ENCODE assay signal across 8 cellular contexts in the genomic region with DNA sequence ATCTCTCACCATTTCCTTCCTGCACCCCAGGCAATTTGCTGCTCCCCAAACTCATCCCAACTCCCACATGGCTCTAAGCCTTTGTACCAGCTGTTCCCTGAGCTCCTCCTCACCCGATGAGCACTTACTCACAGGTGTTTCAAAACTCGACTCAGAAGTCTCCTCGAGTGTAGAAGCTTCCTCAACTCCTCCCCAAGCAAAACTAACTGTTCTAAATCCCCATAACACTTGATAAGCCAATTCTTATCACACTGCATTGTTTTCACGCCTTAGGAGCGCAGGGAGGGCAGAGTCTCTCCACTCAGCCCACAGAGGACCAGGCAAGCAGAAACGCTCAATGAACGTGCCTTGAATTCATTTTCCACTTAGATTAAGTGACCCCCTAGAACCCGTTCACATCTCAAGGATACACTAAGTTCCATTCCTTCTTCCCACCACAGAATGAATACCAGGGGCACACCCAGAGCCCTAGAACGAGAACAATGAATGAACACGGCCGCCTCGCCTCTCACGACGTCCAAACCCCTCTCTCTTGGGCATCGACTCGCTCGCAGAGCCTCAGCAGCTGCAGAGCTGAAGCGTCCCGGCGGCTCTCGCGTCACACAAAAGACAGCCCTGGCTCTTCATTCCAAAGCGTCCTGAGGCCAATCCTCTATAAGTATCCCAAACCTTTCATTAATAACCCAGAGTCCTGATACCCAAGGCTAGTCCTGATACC. TPM values are rescaled to one million over a fixed set of nuclear protein-coding genes. Genes with fewer than 3 reads are reported as not detected.
DNase-seq lines count a peak whose midpoint lies in the region; ATAC-seq and TF ChIP-seq lines count a peak whose summit lies in the region.

No MANE protein-coding gene starts in this region.

- H3K4me3 ChIP-seq in left ventricle myocardium inferior: peak overlapping the region; percentile 85
- H3K4me3 ChIP-seq in prostate gland: peak overlapping the region; percentile 78 to 98

- H3K4me3 Mint-ChIP-seq in activated naive CD8-positive, alpha-beta T cell treated with anti-CD3 and anti-CD28 coated beads, Interleukin-2, amount 10 ng/mL, durations not matched to agents 7 days and 5 days: peak overlapping the region; percentile 93

- H3K36me3 ChIP-seq in left ventricle myocardium inferior (no peaks in the 10 kb centered on the region), prostate gland (no peaks in the 10 kb centered on the region)

- H3K9me3 ChIP-seq in left ventricle myocardium inferior (replicated peaks) (no peaks in the 10 kb centered on the region), prostate gland (no peaks in the 10 kb centered on the region)

- peak overlapping the region; percentile 98 for H3K27ac Mint-ChIP-seq in activated naive CD8-positive, alpha-beta T cell treated with anti-CD3 and anti-CD28 coated beads, Interleukin-2, amount 10 ng/mL, durations not matched to agents 7 days and 5 days

- peak; percentile 8 for ATAC-seq in Right ventricle myocardium inferior
- peak; percentile 12 for ATAC-seq in activated naive CD8-positive, alpha-beta T cell treated with anti-CD3 and anti-CD28 coated beads, Interleukin-2, amount 10 ng/mL, durations not matched to agents 7 days and 5 days (ENCODE audit: low read depth)
- ATAC-seq in GM18498 (IDR thresholded peaks at IDR 0.05; ENCODE audit: unreplicated experiment): no peak

- intact Hi-C loops in Right ventricle myocardium inferior (cut with DNase I) (loop anchor here (1.0 to 10.0 kb wide), 5 partner anchors 35 to 508 kb away; partner anchors contain the start of genes MKRN2 and TIMP4), cardiac septum (cut with DNase I) (loop anchor here (5.0 to 10.0 kb wide), 3 partner anchors 35 to 180 kb away; partner anchors contain the start of gene TSEN2), left ventricle myocardium inferior (cut with micrococcal nuclease) (no loop called here), prostate gland (cut with DNase I) (loop anchor here (5.0 to 10.0 kb wide), 2 partner anchors 52 to 105 kb away; partner anchors contain the start of gene MKRN2)

- H3K27me3 ChIP-seq in left ventricle myocardium inferior (ENCODE audit: low read depth) (no peaks in the 10 kb centered on the region), prostate gland (replicated peaks; ENCODE audit: insufficient read depth) (no peaks in the 10 kb centered on the region)

- POLR2A ChIA-PET in activated naive CD8-positive, alpha-beta T cell treated with anti-CD3 and anti-CD28 coated beads, Interleukin-2, amount 10 ng/mL, durations not matched to agents 7 days and 5 days (lab: Charles Lee): interaction anchor here (0.6 to 2.1 kb wide), 10 partner anchors 15 to 1515 kb away, joined by 3 to 9 read pairs (median 4); partner anchors contain the start of genes MKRN2, RPL32, TSEN2 and XPC

- TF ChIP-seq POLR2A in prostate gland (IDR thresholded peaks at IDR 0.05): no peak

- H3K27ac ChIP-seq in left ventricle myocardium inferior (replicated peaks): peak overlapping the region; percentile 98
- peak overlapping the region; percentile 98 to 99 for H3K27ac ChIP-seq in prostate gland

- TF ChIP-seq CTCF in left ventricle myocardium inferior (IDR thresholded peaks at IDR 0.05; ENCODE audit: borderline replicate concordance): no peak
- TF ChIP-seq CTCF in prostate gland (IDR thresholded peaks at IDR 0.05): no peak

- WGBS in prostate gland: 1% methylated on average over 23 of the region's 23 CpGs

- no peak for DNase-seq in Right ventricle myocardium inferior (ENCODE audit: missing footprints)
- DNase-seq in cardiac septum (ENCODE audit: low spot score): no peak
- DNase-seq in RPMI7951 (ENCODE audit: low read depth): peak; percentile 51
- peak; percentile 58 for DNase-seq in activated naive CD8-positive, alpha-beta T cell treated with anti-CD3 and anti-CD28 coated beads, Interleukin-2, amount 10 ng/mL, durations not matched to agents 7 days and 5 days
- peak; percentile 34 for DNase-seq in left ventricle myocardium inferior
- DNase-seq in prostate gland (ENCODE audit: low spot score): peak; percentile 30
- no peak for DNase-seq in GM19238 (ENCODE audit: insufficient read length, low spot score)

- peaks cover 20% of the 10 kb centered on the region for H3K4me1 Mint-ChIP-seq in activated naive CD8-positive, alpha-beta T cell treated with anti-CD3 and anti-CD28 coated beads, Interleukin-2, amount 10 ng/mL, durations not matched to agents 7 days and 5 days

- no peaks in the 10 kb centered on the region for H3K9me3 Mint-ChIP-seq in activated naive CD8-positive, alpha-beta T cell treated with anti-CD3 and anti-CD28 coated beads, Interleukin-2, amount 10 ng/mL, durations not matched to agents 7 days and 5 days

- H3K27me3 Mint-ChIP-seq in activated naive CD8-positive, alpha-beta T cell treated with anti-CD3 and anti-CD28 coated beads, Interleukin-2, amount 10 ng/mL, durations not matched to agents 7 days and 5 days: no peaks in the 10 kb centered on the region

- H3K4me1 ChIP-seq in left ventricle myocardium inferior (peaks cover 68% of the 10 kb centered on the region), prostate gland (replicated peaks) (peaks cover 11% of the 10 kb centered on the region)

- H3K36me3 Mint-ChIP-seq in activated naive CD8-positive, alpha-beta T cell treated with anti-CD3 and anti-CD28 coated beads, Interleukin-2, amount 10 ng/mL, durations not matched to agents 7 days and 5 days: peaks cover 7% of the 10 kb centered on the region

RNA-seq across cellular contexts. Expression of gene RAF1, which starts 1.2 kb away (rescaled TPM):
- total RNA-seq in Right ventricle myocardium inferior: 144 TPM
- 118 TPM for total RNA-seq in cardiac septum
- 84.6 and 127 TPM in 2 replicates for total RNA-seq in RPMI7951 (2014; rRNA removed; shearing (Covaris generic))
- total RNA-seq in activated naive CD8-positive, alpha-beta T cell treated with anti-CD3 and anti-CD28 coated beads, Interleukin-2, amount 10 ng/mL, durations not matched to agents 7 days and 5 days: 10 to 100 TPM; 95.8 to 97.6 TPM
- 137 TPM for total RNA-seq in left ventricle myocardium inferior
- total RNA-seq in prostate gland: 100 to 1,000 TPM; 101 to 126 TPM

Comparison
In these comparisons a context has a peak if more than half of its experiments do, and no peak if none do; other contexts are left out.
1. DNase-seq: peak in RPMI7951 (single experiment), activated naive CD8-positive, alpha-beta T cell treated with anti-CD3 and anti-CD28 coated beads, Interleukin-2, amount 10 ng/mL, durations not matched to agents 7 days and 5 days (single experiment), left ventricle myocardium inferior (single experiment) and prostate gland (single experiment); none in Right ventricle myocardium inferior (single experiment), cardiac septum (single experiment) and GM19238 (single experiment).